In the genomic region with DNA sequence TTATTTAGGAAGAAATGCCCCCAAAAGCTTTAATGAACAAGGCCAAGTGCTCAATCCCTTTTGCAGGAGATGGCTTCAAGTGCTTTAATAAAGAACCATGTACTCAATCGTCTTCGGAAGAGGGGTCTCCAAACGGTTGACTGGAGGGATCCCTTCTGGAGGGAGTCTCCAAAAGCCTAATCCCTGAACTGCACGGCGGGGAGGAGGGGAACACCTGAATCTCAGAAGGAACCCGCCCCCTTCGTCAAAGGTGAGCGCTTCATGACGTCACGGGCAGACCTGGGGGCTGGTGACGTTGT, we compare ENCODE assay signal across 8 cellular contexts. TPM values are rescaled to one million over a fixed set of nuclear protein-coding genes. Genes with fewer than 3 reads are reported as not detected.
A peak's percentile ranks its signal among the peaks of the same experiment; 100 is the strongest.
DNase-seq lines count a peak whose midpoint lies in the region; ATAC-seq and TF ChIP-seq lines count a peak whose summit lies in the region.

No MANE protein-coding gene starts in this region.

- no peak for TF ChIP-seq POLR2A in heart left ventricle (IDR thresholded peaks at IDR 0.05)
- no peak for TF ChIP-seq POLR2A in gastroesophageal sphincter (IDR thresholded peaks at IDR 0.05)
- TF ChIP-seq POLR2A in sigmoid colon (IDR thresholded peaks at IDR 0.05) = no peak

- H3K4me3 ChIP-seq in heart left ventricle = peak overlapping the region; percentile 74 to 99 (median 94)
- peak overlapping the region; percentile 84 to 93 for H3K4me3 ChIP-seq in gastroesophageal sphincter
- H3K4me3 ChIP-seq in sigmoid colon = peak overlapping the region; percentile 71 to 98 (median 98)

- no peak for TF ChIP-seq CTCF in heart left ventricle (IDR thresholded peaks at IDR 0.05)
- TF ChIP-seq CTCF in gastroesophageal sphincter (IDR thresholded peaks at IDR 0.05) = no peak
- no peak for TF ChIP-seq CTCF in sigmoid colon (IDR thresholded peaks at IDR 0.05)

- intact Hi-C loops in heart left ventricle (cut with DNase I) (loop anchor here in 7 of 10 donors (1.0 to 10.0 kb wide), 7 partner anchors 46 to 144 kb away; partner anchors contain the start of genes SAMD4B (in 4 of the 7), EID2B (in 3 of the 7) and SUPT5H (in 2 of the 7)), Right ventricle myocardium inferior (cut with DNase I) (loop anchor here (5.0 kb wide), 2 partner anchors 42 to 48 kb away; partner anchors contain the start of gene SAMD4B), sigmoid colon (cut with DNase I) (loop anchor here (2.0 to 5.0 kb wide), 3 partner anchors 48 to 92 kb away; partner anchors contain the start of genes SAMD4B, SUPT5H and TIMM50)

- TF ChIP-seq EP300 in gastroesophageal sphincter (IDR thresholded peaks at IDR 0.05) (no peak), sigmoid colon (IDR thresholded peaks at IDR 0.05) (no peak)

- DNase-seq in heart left ventricle = no peak
- no peak for DNase-seq in Right ventricle myocardium inferior (ENCODE audit: missing footprints)
- DNase-seq in activated T-helper 1 cell treated with anti-CD3 and anti-CD28 coated beads, Interleukin-2, amount 50 U/mL, for 16 hours (ENCODE audit: low read depth in 1 of 2, low spot score in 1 of 2) = peak; percentile 48 to 62
- peak; percentile 91 for DNase-seq in sigmoid colon
- no peak for DNase-seq in SK-N-DZ (ENCODE audit: low spot score)

- H3K4me1 ChIP-seq in heart left ventricle = peaks cover 3 to 25% (median 19%) of the 10 kb centered on the region in 12 donors
- peaks cover 0 to 70% (median 14%) of the 10 kb centered on the region in 3 donors for H3K4me1 ChIP-seq in gastroesophageal sphincter
- peaks cover 0 to 26% (median 26%) of the 10 kb centered on the region in 4 donors for H3K4me1 ChIP-seq in sigmoid colon

- WGBS in heart left ventricle, 4 donors = 0 to 1% (median 0%) methylated on average over 11 of the region's 11 CpGs
- WGBS in gastroesophageal sphincter (ENCODE audit: low coverage in 1 of 2), 2 donors = 0% methylated on average over 3 of the region's 11 CpGs
- 0 to 1% methylated on average over 11 of the region's 11 CpGs for WGBS in sigmoid colon, 2 donors

- peak overlapping the region; percentile 86 to 100 (median 98) for H3K27ac ChIP-seq in heart left ventricle
- H3K27ac ChIP-seq in gastroesophageal sphincter = peak overlapping the region; percentile 98 to 99 (median 98)
- peak overlapping the region; percentile 99 to 100 (median 100) for H3K27ac ChIP-seq in sigmoid colon

- H3K27me3 ChIP-seq in heart left ventricle (no peaks in the 10 kb centered on the region), gastroesophageal sphincter (no peaks in the 10 kb centered on the region), sigmoid colon (no peaks in the 10 kb centered on the region)

- ATAC-seq in heart left ventricle (no peak), Right ventricle myocardium inferior (no peak), gastroesophageal sphincter (no peak), HG02938 (IDR thresholded peaks at IDR 0.05; ENCODE audit: unreplicated experiment) (no peak), GM21367 (IDR thresholded peaks at IDR 0.05; ENCODE audit: unreplicated experiment) (no peak)

- H3K9me3 ChIP-seq in heart left ventricle (no peaks in the 10 kb centered on the region), gastroesophageal sphincter (no peaks in the 10 kb centered on the region), sigmoid colon (no peaks in the 10 kb centered on the region)

- H3K36me3 ChIP-seq in heart left ventricle = peaks cover 3 to 71% (median 62%) of the 10 kb centered on the region in 9 donors
- peaks cover 0 to 72% of the 10 kb centered on the region in 2 donors for H3K36me3 ChIP-seq in gastroesophageal sphincter
- H3K36me3 ChIP-seq in sigmoid colon = peaks cover 34 to 66% (median 39%) of the 10 kb centered on the region in 4 donors

RNA-seq across cellular contexts. Expression of gene PAF1, which starts 0.5 kb away (rescaled TPM):
- 10 to 100 TPM; 32.8 to 75.7 (median 40.7) TPM for total RNA-seq in heart left ventricle
- 10 to 100 TPM; 32.5 to 61.1 TPM for polyA plus RNA-seq in heart left ventricle
- 34.5 TPM for total RNA-seq in Right ventricle myocardium inferior
- 10 to 100 TPM; 32.8 to 48.0 (median 44.0) TPM for total RNA-seq in gastroesophageal sphincter
- total RNA-seq in sigmoid colon = 10 to 100 TPM; 37.5 to 51.8 (median 43.5) TPM
- 10 to 100 TPM; 28.2 to 40.5 (median 37.2) TPM for polyA plus RNA-seq in sigmoid colon
- 22.7 and 24.5 TPM in 2 replicates for polyA plus RNA-seq in SK-N-DZ (2014; cell fraction: cytosol; rRNA removed)
- 20.1 and 24.0 TPM in 2 replicates for polyA plus RNA-seq in SK-N-DZ (2014; cell fraction: nucleus; rRNA removed)

RNA-seq across cellular contexts. Expression of gene MED29, which starts 0.8 kb away (rescaled TPM):
- total RNA-seq in heart left ventricle (10 to 100 TPM; 26.3 to 53.0 (median 34.1) TPM), Right ventricle myocardium inferior (21.8 TPM), gastroesophageal sphincter (10 to 100 TPM; 30.0 to 50.7 (median 36.4) TPM), sigmoid colon (10 to 100 TPM; 25.2 to 44.6 (median 33.7) TPM)
- polyA plus RNA-seq in heart left ventricle (10 to 100 TPM; 34.1 to 46.0 TPM), sigmoid colon (10 to 100 TPM; 22.8 to 33.5 (median 31.0) TPM)
- polyA plus RNA-seq in SK-N-DZ (2014; cell fraction: cytosol; rRNA removed) = 22.6 and 23.4 TPM in 2 replicates
- 5.6 and 6.3 TPM in 2 replicates for polyA plus RNA-seq in SK-N-DZ (2014; cell fraction: nucleus; rRNA removed)

RNA-seq across cellular contexts. Expression of gene ZFP36, which starts 16.2 kb away (rescaled TPM):
- total RNA-seq in heart left ventricle (100 to 1,000 TPM in 2 of 9 donors, 10 to 100 TPM in 7; 16.1 to 145 (median 51.1) TPM), Right ventricle myocardium inferior (48.7 TPM), gastroesophageal sphincter (100 to 1,000 TPM in 3 of 4 donors, 10 to 100 TPM in 1; 78.6 to 276 (median 158) TPM), sigmoid colon (100 to 1,000 TPM in 3 of 4 donors, 10 to 100 TPM in 1; 78.1 to 320 (median 190) TPM)
- polyA plus RNA-seq in heart left ventricle (10 to 100 TPM; 45.8 to 65.1 TPM), sigmoid colon (100 to 1,000 TPM; 112 to 298 (median 228) TPM)
- 0.05 and 0.12 TPM in 2 replicates for polyA plus RNA-seq in SK-N-DZ (2014; cell fraction: cytosol; rRNA removed)
- 0.25 and 3.2 TPM in 2 replicates for polyA plus RNA-seq in SK-N-DZ (2014; cell fraction: nucleus; rRNA removed)

RNA-seq across cellular contexts. Expression of gene PLEKHG2, which starts 22.1 kb away (rescaled TPM):
- 10 to 100 TPM in 8 of 9 donors, 1 to 10 TPM in 1; 9.2 to 38.5 (median 14.6) TPM for total RNA-seq in heart left ventricle
- polyA plus RNA-seq in heart left ventricle = 10 to 100 TPM in 1 of 2 donors, 1 to 10 TPM in 1; 8.9 to 11.7 TPM
- 10.4 TPM for total RNA-seq in Right ventricle myocardium inferior
- 10 to 100 TPM; 19.5 to 35.3 (median 23.4) TPM for total RNA-seq in gastroesophageal sphincter
- 10 to 100 TPM in 3 of 4 donors, 1 to 10 TPM in 1; 8.2 to 28.8 (median 12.5) TPM for total RNA-seq in sigmoid colon
- polyA plus RNA-seq in sigmoid colon = 10 to 100 TPM in 1 of 3 donors, under 1 TPM in 2; 0.60 to 14.9 (median 0.69) TPM
- polyA plus RNA-seq in SK-N-DZ (2014; cell fraction: cytosol; rRNA removed) = 6.1 and 6.7 TPM in 2 replicates
- polyA plus RNA-seq in SK-N-DZ (2014; cell fraction: nucleus; rRNA removed) = 45.7 and 55.9 TPM in 2 replicates

RNA-seq across cellular contexts. Expression of gene RPS16, which starts 45.3 kb away (rescaled TPM):
- 1,000 to 10,000 TPM in 7 of 9 donors, 100 to 1,000 TPM in 2; 617 to 1,566 (median 1,374) TPM for total RNA-seq in heart left ventricle
- 1,000 to 10,000 TPM; 1,266 to 2,656 TPM for polyA plus RNA-seq in heart left ventricle
- 1,258 TPM for total RNA-seq in Right ventricle myocardium inferior
- 1,000 to 10,000 TPM; 1,023 to 1,769 (median 1,110) TPM for total RNA-seq in gastroesophageal sphincter
- 1,000 to 10,000 TPM; 1,648 to 4,043 (median 3,423) TPM for total RNA-seq in sigmoid colon
- polyA plus RNA-seq in sigmoid colon = 1,000 to 10,000 TPM; 2,119 to 4,564 (median 2,918) TPM
- 33.7 and 54.4 TPM in 2 replicates for polyA plus RNA-seq in SK-N-DZ (2014; cell fraction: cytosol; rRNA removed)
- 34.5 and 39.1 TPM in 2 replicates for polyA plus RNA-seq in SK-N-DZ (2014; cell fraction: nucleus; rRNA removed)

Comparison
In these comparisons a context has a peak if more than half of its experiments do, and no peak if none do; other contexts are left out.
1. DNase-seq: peak in activated T-helper 1 cell treated with anti-CD3 and anti-CD28 coated beads, Interleukin-2, amount 50 U/mL, for 16 hours (2 of 2) and sigmoid colon (single experiment); none in heart left ventricle (0 of 5), Right ventricle myocardium inferior (single experiment) and SK-N-DZ (single experiment).
2. Peak in every context shown above with its lines, with median percentiles within 50 percentile points of each other: H3K27ac ChIP-seq and H3K4me3 ChIP-seq.